Comparison of ENCODE assay signal across 8 cellular contexts in genomic region chr9:5425006-5425628, GRCh38.
DNase-seq lines count a peak whose midpoint lies in the region; ATAC-seq and TF ChIP-seq lines count a peak whose summit lies in the region.

No MANE protein-coding gene starts in this region.

- DNase-seq in DMS 273 (lab: John Stamatoyannopoulos, UW; ENCODE audit: unreplicated experiment) (peak; percentile 29), HFF-Myc (ENCODE audit: extremely low read depth, low read depth) (peak; percentile 12), RPMI8226 (peak; percentile 43), germinal center (ENCODE audit: low spot score) (peak; percentile 26), head of caudate nucleus (no peak), kidney glomerular epithelial cell (lab: John Stamatoyannopoulos, UW) (no peak)
- no peak for DNase-seq in NK-92 treated with Interleukin-12 subunit alpha and Interleukin-12 subunit beta, amount 100 ng/mL, for 24 hours (lab: John Stamatoyannopoulos, UW)

- intact Hi-C loops in head of caudate nucleus (cut with DNase I) = no loop called here

- no peak overlapping the region for H3K4me3 ChIP-seq in HFF-Myc (replicated peaks; ENCODE audit: low read depth, low read length)

- TF ChIP-seq CTCF in HFF-Myc (IDR thresholded peaks at IDR 0.05; ENCODE audit: low read depth, low read length, missing control alignments) = peak; percentile 38

- ATAC-seq in GM21390 (IDR thresholded peaks at IDR 0.05; ENCODE audit: unreplicated experiment) = no peak

Comparison
In these comparisons a context has a peak if more than half of its experiments do, and no peak if none do; other contexts are left out.
1. DNase-seq: peak in DMS 273 (single experiment), HFF-Myc (single experiment), RPMI8226 (single experiment) and germinal center (single experiment); none in NK-92 treated with Interleukin-12 subunit alpha and Interleukin-12 subunit beta, amount 100 ng/mL, for 24 hours (single experiment), head of caudate nucleus (0 of 42) and kidney glomerular epithelial cell (single experiment).